8 cellular contexts compared by ENCODE assay signal in genomic region chr17:78359216-78359935, GRCh38. TPM values are rescaled to one million over a fixed set of nuclear protein-coding genes. Genes with fewer than 3 reads are reported as not detected.
DNase-seq lines count a peak whose midpoint lies in the region; ATAC-seq and TF ChIP-seq lines count a peak whose summit lies in the region.

No MANE protein-coding gene starts in this region.

- no TSS peak for BruUV-seq in PC-3 (replicated peaks; lab: Mats Ljungman, UMichigan)

- intact Hi-C loops in PC-3 (cut with micrococcal nuclease) = no loop called here
- intact Hi-C loops in lower lobe of right lung (cut with DNase I) = no loop called here

- no peaks in the 10 kb centered on the region for H3K9me2 ChIP-seq in PC-3 (replicated peaks; ENCODE audit: low read length)

- peaks cover 29% of the 10 kb centered on the region for H4K20me1 ChIP-seq in PC-3 (ENCODE audit: low read length)

- no peak for ATAC-seq in activated CD4-positive, CD25-positive, alpha-beta regulatory T cell treated with anti-CD3 and anti-CD28 coated beads, Interleukin-2, amount 50 U/mL, for 24 hours
- peak; percentile 10 for ATAC-seq in PC-3
- peak; percentile 3 to 18 for ATAC-seq in lower lobe of right lung
- ATAC-seq in thoracic aorta (ENCODE audit: insufficient number of reproducible peaks, low FRiP score, low read depth) = no peak
- ATAC-seq in GM18873 (IDR thresholded peaks at IDR 0.05; ENCODE audit: low FRiP score, unreplicated experiment) = no peak

- H3K27me3 ChIP-seq in PC-3 (ENCODE audit: low read length) = no peaks in the 10 kb centered on the region
- H3K27me3 ChIP-seq in lower lobe of right lung (ENCODE audit: low read depth) = no peaks in the 10 kb centered on the region
- no peaks in the 10 kb centered on the region for H3K27me3 ChIP-seq in thoracic aorta (replicated peaks; ENCODE audit: insufficient read depth)

- H3K36me3 ChIP-seq in PC-3 (ENCODE audit: low read depth, low read length) (peaks cover 13% of the 10 kb centered on the region), lower lobe of right lung (peaks cover 38% of the 10 kb centered on the region), thoracic aorta (peaks cover 10% of the 10 kb centered on the region)

- POLR2A ChIA-PET in PC-3 (lab: Charles Lee; ENCODE audit: unreplicated experiment) = interaction anchor here (0.5 kb wide), 1 partner anchor 26 kb away, joined by 7 read pairs; no protein-coding TSS in a partner anchor

- no peaks in the 10 kb centered on the region for H3F3A ChIP-seq in PC-3 (ENCODE audit: low read length, unreplicated experiment)

- no peak overlapping the region for H2AFZ ChIP-seq in PC-3 (ENCODE audit: low read length)

- peak overlapping the region; percentile 88 for H3K9ac ChIP-seq in PC-3 (ENCODE audit: low read length)

- peak overlapping the region; percentile 38 for H3K27ac ChIP-seq in PC-3 (ENCODE audit: low read length)
- peak overlapping the region; percentile 60 for H3K27ac ChIP-seq in cingulate gyrus (ENCODE audit: low read depth, low read length)
- peak overlapping the region; percentile 96 for H3K27ac ChIP-seq in lower lobe of right lung
- H3K27ac ChIP-seq in thoracic aorta = peak overlapping the region; percentile 97

- H3K4me3 ChIP-seq in PC-3 (ENCODE audit: low read length) = peak overlapping the region; percentile 84
- peak overlapping the region; percentile 94 for H3K4me3 ChIP-seq in lower lobe of right lung
- peak overlapping the region; percentile 97 for H3K4me3 ChIP-seq in thoracic aorta

- peaks cover 51% of the 10 kb centered on the region for H3K79me2 ChIP-seq in PC-3 (ENCODE audit: low read length)

- H3K9me3 ChIP-seq in PC-3 (ENCODE audit: low read length) (no peaks in the 10 kb centered on the region), lower lobe of right lung (no peaks in the 10 kb centered on the region), thoracic aorta (no peaks in the 10 kb centered on the region)

- peak overlapping the region; percentile 84 for H3K4me2 ChIP-seq in PC-3 (ENCODE audit: low read length)

- TF ChIP-seq CTCF in PC-3 (conservative IDR thresholded peaks at IDR 0.05; ENCODE audit: low read depth, low read length) (no peak), lower lobe of right lung (IDR thresholded peaks at IDR 0.05) (no peak), thoracic aorta (IDR thresholded peaks at IDR 0.05) (no peak)

- H3K4me1 ChIP-seq in PC-3 (ENCODE audit: insufficient read depth, low read length) (peaks cover 34% of the 10 kb centered on the region), lower lobe of right lung (peaks cover 56% of the 10 kb centered on the region), thoracic aorta (ENCODE audit: control insufficient read depth in 1 of 2, low read depth in 2 of 2) (peaks cover 24 to 42% of the 10 kb centered on the region in 2 donors)

- peak; percentile 61 for DNase-seq in activated CD4-positive, CD25-positive, alpha-beta regulatory T cell treated with anti-CD3 and anti-CD28 coated beads, Interleukin-2, amount 50 U/mL, for 72 hours
- DNase-seq in PC-3 (no peak), lower lobe of right lung (peak; percentile 63), thoracic aorta (ENCODE audit: low spot score) (no peak), mesenteric fat pad (ENCODE audit: low spot score) (no peak)

- CTCF ChIA-PET in PC-3 (lab: Charles Lee) = no interaction called here

RNA-seq across cellular contexts. Expression of gene SOCS3, which starts 0.5 kb away (rescaled TPM):
- total RNA-seq in PC-3 (2014; rRNA removed) (103 and 125 TPM in 2 replicates), lower lobe of right lung (69.5 TPM), thoracic aorta (100 to 1,000 TPM; 313 to 361 TPM), mesenteric fat pad (491 TPM)

RNA-seq across cellular contexts. Expression of gene PGS1, which starts 19.1 kb away (rescaled TPM):
- total RNA-seq in PC-3 (2014; rRNA removed) (40.6 and 47.0 TPM in 2 replicates), lower lobe of right lung (90.9 TPM), thoracic aorta (10 to 100 TPM; 52.0 to 98.4 TPM), mesenteric fat pad (64.0 TPM)

Comparison
In these comparisons a context has a peak if more than half of its experiments do, and no peak if none do; other contexts are left out.
1. DNase-seq: peak in activated CD4-positive, CD25-positive, alpha-beta regulatory T cell treated with anti-CD3 and anti-CD28 coated beads, Interleukin-2, amount 50 U/mL, for 72 hours (single experiment) and lower lobe of right lung (single experiment); none in PC-3 (single experiment), thoracic aorta (single experiment) and mesenteric fat pad (single experiment).
2. ATAC-seq: peak in PC-3 (single experiment) and lower lobe of right lung (2 of 2); none in activated CD4-positive, CD25-positive, alpha-beta regulatory T cell treated with anti-CD3 and anti-CD28 coated beads, Interleukin-2, amount 50 U/mL, for 24 hours (0 of 2), thoracic aorta (single experiment) and GM18873 (single experiment).
3. H3K27ac ChIP-seq: peak in every context shown above with its lines; median percentile 97 in thoracic aorta; 96 in lower lobe of right lung; 60 in cingulate gyrus; 38 in PC-3.
4. Peak in every context shown above with its lines, with median percentiles within 50 percentile points of each other: H3K4me3 ChIP-seq.